ENCODE assay signal across 13 cellular contexts in genomic region chr10:123157210-123157609, GRCh38. TPM values are rescaled to one million over a fixed set of nuclear protein-coding genes. Genes with fewer than 3 reads are reported as not detected.
DNase-seq lines count a peak whose midpoint lies in the region; ATAC-seq lines count a peak whose summit lies in the region.
"Had no signal": no experiment of that assay in that cellular context is flagged by ENCODE, and none has a peak within 500 bp of the region (broad histone marks: within the 10 kb centered on the region; RNA-seq: fewer than 3 reads in every experiment).

No MANE protein-coding gene starts in this region.

- H3K36me3 Mint-ChIP-seq in activated T-helper 2 cell treated with anti-CD3 and anti-CD28 coated beads, Interferon-gamma antibody, Interleukin-2, Interleukin-4, amounts not matched to agents 10 μg/mL and 5 μg/mL and 100 μg/mL, durations not matched to agents 14 hours and 24 hours and 36 hours (ENCODE audit: low read depth), result peaks cover 77% of the 10 kb centered on the region
- peaks cover 58% of the 10 kb centered on the region for H3K36me3 Mint-ChIP-seq in stimulated activated memory B cell treated with anti-CD40 and anti-IgM and Interleukin-4, amounts not matched to agents 10 μg/mL and 1 μg/mL and 100 μg/mL, for 72 hours

- peaks cover 3 to 62% of the 10 kb centered on the region in 2 experiments for H3K36me3 ChIP-seq in mesenchymal stem cell (ENCODE audit: control insufficient read depth in 1 of 2, insufficient read depth in 2 of 2, low read depth in 1 of 2, low read length in 2 of 2)

- DNase-seq in SIG-M5 treated with dmso at 0.1 percent for 504 hours (lab: John Stamatoyannopoulos, UW; ENCODE audit: unreplicated experiment), result peak; percentile 53
- DNase-seq in SIG-M5 (lab: John Stamatoyannopoulos, UW), result no peak
- DNase-seq in LHCN-M2 (ENCODE audit: low read depth), result peak; percentile 58
- DNase-seq in activated T-helper 2 cell treated with anti-CD3 and anti-CD28 coated beads, Interferon-gamma antibody, Interleukin-2, Interleukin-4, amounts not matched to agents 10 μg/mL and 5 μg/mL and 100 μg/mL, durations not matched to agents 14 hours and 24 hours and 36 hours (ENCODE audit: low spot score), result no peak
- peak; percentile 41 for DNase-seq in mesenchymal stem cell
- DNase-seq in islet precursor cell, result no peak
- no peak for DNase-seq in SHP77 treated with DMSO at 0.1 percent for 48 hours (lab: John Stamatoyannopoulos, UW)
- DNase-seq: NCI-H2081 treated with DMSO at 0.1 percent for 48 hours; stimulated activated CD4-positive, alpha-beta T cell treated with anti-CD3 and anti-CD28 coated beads, Interleukin-15, amount 100 ng/mL, for 24 hours had no signal

- no peak overlapping the region for H3K9ac ChIP-seq in mesenchymal stem cell (ENCODE audit: low read length)

- intact Hi-C loops in activated T-helper 2 cell treated with anti-CD3 and anti-CD28 coated beads, Interferon-gamma antibody, Interleukin-2, Interleukin-4, amounts not matched to agents 10 μg/mL and 5 μg/mL and 100 μg/mL, durations not matched to agents 14 hours and 24 hours and 36 hours (cut with micrococcal nuclease), result loop anchor here (5.0 kb wide), 1 partner anchor 130 kb away; no protein-coding TSS in a partner anchor

- no peak overlapping the region for H2AFZ ChIP-seq in mesenchymal stem cell (ENCODE audit: low read depth, low read length)

- H2BK5ac ChIP-seq in mesenchymal stem cell (ENCODE audit: low read depth, low read length, poor library complexity, severe bottlenecking), result no peak overlapping the region

- H3K4me2 ChIP-seq in mesenchymal stem cell (ENCODE audit: low read length, poor library complexity, severe bottlenecking), result no peak overlapping the region

- 58% methylated on average over 3 of the region's 3 CpGs for WGBS in mesenchymal stem cell

- no peak overlapping the region for H2BK15ac ChIP-seq in mesenchymal stem cell (ENCODE audit: low read depth, poor library complexity, severe bottlenecking)

- peak overlapping the region; percentile 60 for H3K4me3 Mint-ChIP-seq in activated T-helper 2 cell treated with anti-CD3 and anti-CD28 coated beads, Interferon-gamma antibody, Interleukin-2, Interleukin-4, amounts not matched to agents 10 μg/mL and 5 μg/mL and 100 μg/mL, durations not matched to agents 14 hours and 24 hours and 36 hours (ENCODE audit: low read depth)
- no peak overlapping the region for H3K4me3 Mint-ChIP-seq in stimulated activated memory B cell treated with anti-CD40 and anti-IgM and Interleukin-4, amounts not matched to agents 10 μg/mL and 1 μg/mL and 100 μg/mL, for 72 hours

- no peak overlapping the region for H2AK5ac ChIP-seq in mesenchymal stem cell (ENCODE audit: low read length, severe bottlenecking)

- no peak overlapping the region for H3K4me3 ChIP-seq in mesenchymal stem cell (ENCODE audit: insufficient read depth in 1 of 2, low read depth in 1 of 2, low read length in 2 of 2)

- no peak for ATAC-seq in stimulated activated memory B cell treated with anti-CD40 and anti-IgM and Interleukin-4, amounts not matched to agents 10 μg/mL and 1 μg/mL and 100 μg/mL, for 72 hours

- H2BK12ac ChIP-seq in mesenchymal stem cell (ENCODE audit: low read length in 2 of 2), result no peak overlapping the region

- H4K91ac ChIP-seq in mesenchymal stem cell (ENCODE audit: low read length), result no peak overlapping the region

- H3K27me3 Mint-ChIP-seq in activated T-helper 2 cell treated with anti-CD3 and anti-CD28 coated beads, Interferon-gamma antibody, Interleukin-2, Interleukin-4, amounts not matched to agents 10 μg/mL and 5 μg/mL and 100 μg/mL, durations not matched to agents 14 hours and 24 hours and 36 hours (ENCODE audit: low read depth), result peaks cover 5% of the 10 kb centered on the region
- H3K27me3 Mint-ChIP-seq in stimulated activated memory B cell treated with anti-CD40 and anti-IgM and Interleukin-4, amounts not matched to agents 10 μg/mL and 1 μg/mL and 100 μg/mL, for 72 hours, result peaks cover 7% of the 10 kb centered on the region

- no peak overlapping the region for H3K23ac ChIP-seq in mesenchymal stem cell (ENCODE audit: low read length in 2 of 2)

- H3K9me3 ChIP-seq in mesenchymal stem cell (ENCODE audit: control insufficient read depth, low read length), result no peaks in the 10 kb centered on the region

- peak overlapping the region; percentile 76 for H3K27ac Mint-ChIP-seq in activated T-helper 2 cell treated with anti-CD3 and anti-CD28 coated beads, Interferon-gamma antibody, Interleukin-2, Interleukin-4, amounts not matched to agents 10 μg/mL and 5 μg/mL and 100 μg/mL, durations not matched to agents 14 hours and 24 hours and 36 hours
- no peak overlapping the region for H3K27ac Mint-ChIP-seq in stimulated activated memory B cell treated with anti-CD40 and anti-IgM and Interleukin-4, amounts not matched to agents 10 μg/mL and 1 μg/mL and 100 μg/mL, for 72 hours

- H3K27me3 ChIP-seq in mesenchymal stem cell (ENCODE audit: control insufficient read depth in 1 of 2, insufficient read depth in 1 of 2, low read length in 2 of 2), result peaks cover 8% of the 10 kb centered on the region in 2 experiments

- no peak overlapping the region for H3K27ac ChIP-seq in mesenchymal stem cell (ENCODE audit: low read length, poor library complexity, severe bottlenecking)

- H3K18ac ChIP-seq in mesenchymal stem cell (ENCODE audit: low read depth in 1 of 2, low read length in 2 of 2), result no peak overlapping the region

- H3K79me1 ChIP-seq in mesenchymal stem cell (replicated peaks; ENCODE audit: low read length, poor library complexity, severe bottlenecking), result peaks cover 7% of the 10 kb centered on the region

- H3K4me1 ChIP-seq in mesenchymal stem cell (ENCODE audit: control insufficient read depth, insufficient read depth, low read depth, low read length), result peaks cover 3% of the 10 kb centered on the region

- H2BK120ac ChIP-seq in mesenchymal stem cell (ENCODE audit: low read depth, low read length), result no peak overlapping the region

- peaks cover 68% of the 10 kb centered on the region for H3K4me1 Mint-ChIP-seq in activated T-helper 2 cell treated with anti-CD3 and anti-CD28 coated beads, Interferon-gamma antibody, Interleukin-2, Interleukin-4, amounts not matched to agents 10 μg/mL and 5 μg/mL and 100 μg/mL, durations not matched to agents 14 hours and 24 hours and 36 hours (ENCODE audit: low read depth)
- peaks cover 54% of the 10 kb centered on the region for H3K4me1 Mint-ChIP-seq in stimulated activated memory B cell treated with anti-CD40 and anti-IgM and Interleukin-4, amounts not matched to agents 10 μg/mL and 1 μg/mL and 100 μg/mL, for 72 hours

- H3K4ac ChIP-seq in mesenchymal stem cell (ENCODE audit: low read depth in 1 of 2, low read length in 2 of 2), result no peak overlapping the region

- H3K14ac ChIP-seq in mesenchymal stem cell (ENCODE audit: low read length in 2 of 2), result no peak overlapping the region

- no peaks in the 10 kb centered on the region for H3K9me3 Mint-ChIP-seq in activated T-helper 2 cell treated with anti-CD3 and anti-CD28 coated beads, Interferon-gamma antibody, Interleukin-2, Interleukin-4, amounts not matched to agents 10 μg/mL and 5 μg/mL and 100 μg/mL, durations not matched to agents 14 hours and 24 hours and 36 hours
- H3K9me3 Mint-ChIP-seq in stimulated activated memory B cell treated with anti-CD40 and anti-IgM and Interleukin-4, amounts not matched to agents 10 μg/mL and 1 μg/mL and 100 μg/mL, for 72 hours, result no peaks in the 10 kb centered on the region

- H4K8ac ChIP-seq in mesenchymal stem cell (ENCODE audit: low read length), result no peak overlapping the region

RNA-seq across cellular contexts. Expression of gene BUB3, which starts 3.0 kb away (rescaled TPM):
- 361 and 363 TPM in 2 replicates for total RNA-seq in LHCN-M2 (2014; rRNA removed)
- polyA plus RNA-seq in LHCN-M2 (2012), result 133 TPM
- 194 and 210 TPM in 2 replicates for total RNA-seq in activated T-helper 2 cell treated with anti-CD3 and anti-CD28 coated beads, Interferon-gamma antibody, Interleukin-2, Interleukin-4, amounts not matched to agents 10 μg/mL and 5 μg/mL and 100 μg/mL, durations not matched to agents 14 hours and 24 hours and 36 hours
- 52.0 TPM for polyA plus RNA-seq in mesenchymal stem cell (2013, experiment 1 of 2)
- polyA plus RNA-seq in mesenchymal stem cell (2013, experiment 2 of 2), result 54.7 TPM

RNA-seq across cellular contexts. Expression of gene HMX2, which starts 9.3 kb away (rescaled TPM):
- total RNA-seq in LHCN-M2 (2014; rRNA removed), result not detected in 2 replicates
- not detected for polyA plus RNA-seq in LHCN-M2 (2012)
- not detected in 2 replicates for total RNA-seq in activated T-helper 2 cell treated with anti-CD3 and anti-CD28 coated beads, Interferon-gamma antibody, Interleukin-2, Interleukin-4, amounts not matched to agents 10 μg/mL and 5 μg/mL and 100 μg/mL, durations not matched to agents 14 hours and 24 hours and 36 hours
- not detected for polyA plus RNA-seq in mesenchymal stem cell (2013, experiment 1 of 2)
- not detected for polyA plus RNA-seq in mesenchymal stem cell (2013, experiment 2 of 2)
- total RNA-seq: glomerular endothelial cell, mononuclear cell, temporal lobe had no signal

RNA-seq across cellular contexts. Expression of gene HMX3, which starts 21.4 kb away (rescaled TPM):
- total RNA-seq in LHCN-M2 (2014; rRNA removed), result not detected in 2 replicates
- not detected for polyA plus RNA-seq in LHCN-M2 (2012)
- not detected in 2 replicates for total RNA-seq in activated T-helper 2 cell treated with anti-CD3 and anti-CD28 coated beads, Interferon-gamma antibody, Interleukin-2, Interleukin-4, amounts not matched to agents 10 μg/mL and 5 μg/mL and 100 μg/mL, durations not matched to agents 14 hours and 24 hours and 36 hours
- polyA plus RNA-seq in mesenchymal stem cell (2013, experiment 1 of 2), result not detected
- not detected for polyA plus RNA-seq in mesenchymal stem cell (2013, experiment 2 of 2)
- total RNA-seq: glomerular endothelial cell, mononuclear cell, temporal lobe had no signal

Comparison
In these comparisons a context has a peak if more than half of its experiments do, and no peak if none do; other contexts are left out.
1. DNase-seq: peak in SIG-M5 treated with dmso at 0.1 percent for 504 hours (single experiment), LHCN-M2 (single experiment) and mesenchymal stem cell (single experiment); none in SIG-M5 (single experiment), activated T-helper 2 cell treated with anti-CD3 and anti-CD28 coated beads, Interferon-gamma antibody, Interleukin-2, Interleukin-4, amounts not matched to agents 10 μg/mL and 5 μg/mL and 100 μg/mL, durations not matched to agents 14 hours and 24 hours and 36 hours (single experiment), islet precursor cell (single experiment) and SHP77 treated with DMSO at 0.1 percent for 48 hours (single experiment).